12 cellular contexts compared by ENCODE assay signal in genomic region chr20:25017257-25017803, GRCh38. TPM values are rescaled to one million over a fixed set of nuclear protein-coding genes. Genes with fewer than 3 reads are reported as not detected.
DNase-seq lines count a peak whose midpoint lies in the region; ATAC-seq, FAIRE-seq and TF ChIP-seq lines count a peak whose summit lies in the region.
"Had no signal": no experiment of that assay in that cellular context is flagged by ENCODE, and none has a peak within 500 bp of the region (broad histone marks: within the 10 kb centered on the region; RNA-seq: fewer than 3 reads in every experiment).

No MANE protein-coding gene starts in this region.

- TF ChIP-seq POLR2A in esophagus squamous epithelium (IDR thresholded peaks at IDR 0.05), result no peak

- FAIRE-seq in small intestine (lab: Jason Lieb, UNC), result no peak

- peak in 1 of 6 experiments; percentile 12 for TF ChIP-seq CTCF in esophagus squamous epithelium (IDR thresholded peaks at IDR 0.05)
- TF ChIP-seq CTCF in GM20000 (IDR thresholded peaks at IDR 0.05; ENCODE audit: extremely low read depth, missing control alignments), result no peak

- H3K27ac ChIP-seq in esophagus squamous epithelium (peak overlapping the region; percentile 28 to 76 (median 56)), small intestine (ENCODE audit: low read depth in 1 of 2, low read length in 1 of 2) (peak overlapping the region in 1 of 2 donors; percentile 42)

- H3K36me3 ChIP-seq in esophagus squamous epithelium, result peaks cover 0 to 75% (median 7%) of the 10 kb centered on the region in 3 donors
- peaks cover 5 to 13% of the 10 kb centered on the region in 2 donors for H3K36me3 ChIP-seq in small intestine (ENCODE audit: control insufficient read depth in 2 of 2, insufficient read depth in 2 of 2, low read length in 2 of 2)

- peaks cover under 1 to 60% (median 23%) of the 10 kb centered on the region in 3 donors for H3K4me1 ChIP-seq in esophagus squamous epithelium
- H3K4me1 ChIP-seq in small intestine (ENCODE audit: control insufficient read depth in 2 of 2, insufficient read depth in 1 of 2, low read depth in 1 of 2, low read length in 1 of 2), result peaks cover 0 to 3% of the 10 kb centered on the region in 2 donors

- H3K27me3 ChIP-seq in esophagus squamous epithelium (no peaks in the 10 kb centered on the region), small intestine (ENCODE audit: control insufficient read depth in 2 of 2, insufficient read depth in 2 of 2, low read length in 2 of 2) (no peaks in the 10 kb centered on the region)

- ATAC-seq in GM21737 (IDR thresholded peaks at IDR 0.05; ENCODE audit: unreplicated experiment), result no peak
- ATAC-seq: activated CD4-positive, CD25-positive, alpha-beta regulatory T cell treated with anti-CD3 and anti-CD28 coated beads, Interleukin-2, amount 50 U/mL, for 24 hours; Panc1 had no signal

- no peak overlapping the region for H3K4me3 ChIP-seq in esophagus squamous epithelium
- no peak overlapping the region for H3K4me3 ChIP-seq in small intestine (ENCODE audit: low read depth in 1 of 2, low read length in 2 of 2)

- H3K9me3 ChIP-seq in esophagus squamous epithelium, result no peaks in the 10 kb centered on the region
- no peaks in the 10 kb centered on the region for H3K9me3 ChIP-seq in small intestine (ENCODE audit: control insufficient read depth, low read depth)

- intact Hi-C loops in esophagus squamous epithelium (cut with DNase I), result no loop called here

- peak; percentile 45 for DNase-seq in HuH-7.5 (ENCODE audit: low spot score)
- DNase-seq in NCI-H510A treated with DMSO at 0.1 percent for 48 hours (lab: John Stamatoyannopoulos, UW), result peak; percentile 99
- no peak for DNase-seq in esophagus squamous epithelium (lab: John Stamatoyannopoulos, UW)
- peak; percentile 77 for DNase-seq in small intestine
- no peak for DNase-seq in GM20000 (ENCODE audit: low spot score)
- DNase-seq in inferior parietal cortex (ENCODE audit: extremely low spot score), result no peak
- no peak for DNase-seq in T-helper 2 cell
- DNase-seq: DND-41, kidney glomerular epithelial cell had no signal

- 49 to 52% methylated on average over 5 to 7 of the region's 14 CpGs for WGBS in esophagus squamous epithelium, 2 donors
- WGBS in small intestine, 3 donors, result 19 to 62% (median 39%) methylated on average over 14 of the region's 14 CpGs

RNA-seq across cellular contexts. Expression of gene APMAP, which starts 24.8 kb away (rescaled TPM):
- 10 to 100 TPM; 16.7 to 38.4 (median 25.6) TPM for total RNA-seq in esophagus squamous epithelium
- 10 to 100 TPM; 12.3 to 50.9 (median 18.6) TPM for polyA plus RNA-seq in small intestine

RNA-seq across cellular contexts. Expression of gene ACSS1, which starts 40.6 kb away (rescaled TPM):
- 10 to 100 TPM in 3 of 4 donors, 1 to 10 TPM in 1; 5.8 to 23.5 (median 11.1) TPM for total RNA-seq in esophagus squamous epithelium
- 10 to 100 TPM; 27.9 to 65.8 (median 45.1) TPM for polyA plus RNA-seq in small intestine

Comparison
In these comparisons a context has a peak if more than half of its experiments do, and no peak if none do; other contexts are left out.
1. DNase-seq: peak in HuH-7.5 (single experiment), NCI-H510A treated with DMSO at 0.1 percent for 48 hours (single experiment) and small intestine (single experiment); none in esophagus squamous epithelium (single experiment), GM20000 (single experiment), inferior parietal cortex (single experiment) and T-helper 2 cell (0 of 5).